In the genomic region with DNA sequence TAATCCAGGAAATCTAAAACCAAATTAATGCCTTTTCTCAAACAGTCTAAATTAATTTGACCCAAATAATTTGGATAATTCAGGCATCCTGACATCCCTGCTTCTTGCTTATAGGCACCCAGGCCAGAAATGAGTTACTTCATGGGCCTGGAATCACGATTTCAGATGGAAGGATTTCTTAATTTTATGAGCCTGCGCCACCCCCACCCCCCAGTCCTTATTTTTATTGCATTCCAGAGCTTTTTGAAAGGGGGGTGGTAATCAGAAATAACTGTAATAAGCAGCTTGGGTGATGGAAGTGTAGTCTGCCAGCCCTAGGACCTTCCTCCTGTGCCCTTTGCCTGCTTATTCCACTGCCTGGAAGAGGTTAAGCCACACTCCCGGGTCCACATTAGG, we compare ENCODE assay signal across 8 cellular contexts. TPM values are rescaled to one million over a fixed set of nuclear protein-coding genes. Genes with fewer than 3 reads are reported as not detected.
A peak's percentile ranks its signal among the peaks of the same experiment; 100 is the strongest.
DNase-seq lines count a peak whose midpoint lies in the region; ATAC-seq and TF ChIP-seq lines count a peak whose summit lies in the region.

No MANE protein-coding gene starts in this region.

- H3K9me1 ChIP-seq in IMR-90 (ENCODE audit: insufficient read depth, low read length) = peaks cover 28% of the 10 kb centered on the region

- CTCF ChIA-PET in IMR-90 (lab: Yijun Ruan, JAX) = interaction anchor here (0.6 kb wide), 1 partner anchor 52 kb away, joined by 4 read pairs; no protein-coding TSS in a partner anchor

- H3K27me3 ChIP-seq in IMR-90 (ENCODE audit: control insufficient read depth, insufficient read depth, low read length) (no peaks in the 10 kb centered on the region), mucosa of rectum (ENCODE audit: control insufficient read depth in 2 of 2, insufficient read depth in 2 of 2, low read length in 2 of 2) (no peaks in the 10 kb centered on the region)

- POLR2A ChIA-PET in IMR-90 (lab: Charles Lee; ENCODE audit: unreplicated experiment) = interaction anchor here (0.5 to 1.0 kb wide), 2 partner anchors 17 to 144 kb away, joined by 3 read pairs; no protein-coding TSS in a partner anchor

- H3K14ac ChIP-seq in IMR-90 (replicated peaks; ENCODE audit: low read depth, low read length) = peak overlapping the region; percentile 69

- H3K4me3 ChIP-seq in IMR-90 (ENCODE audit: insufficient read depth, low read depth, low read length) (peak overlapping the region; percentile 86), cardiac fibroblast (replicated peaks in 1 of 2; ENCODE audit: low read depth in 2 of 2, low read length in 2 of 2) (peak overlapping the region; percentile 98 to 99), mucosa of rectum (ENCODE audit: low read length in 2 of 2) (peak overlapping the region; percentile 89 to 90)

- H2BK20ac ChIP-seq in IMR-90 (ENCODE audit: low read depth, low read length) = no peak overlapping the region; the same call in 1 of the 2 replicates

- peak overlapping the region; percentile 48 for H3K18ac ChIP-seq in IMR-90 (ENCODE audit: low read depth, low read length)

- H3K9ac ChIP-seq in IMR-90 (ENCODE audit: low read depth, low read length) (peak overlapping the region; percentile 96), mucosa of rectum (ENCODE audit: low read depth in 1 of 2, low read length in 2 of 2) (peak overlapping the region; percentile 95 to 96)

- H3K9me3 ChIP-seq in IMR-90 (ENCODE audit: control insufficient read depth, insufficient read depth, low read length) = no peaks in the 10 kb centered on the region
- H3K9me3 ChIP-seq in mucosa of rectum (ENCODE audit: control insufficient read depth in 2 of 2, low read length in 2 of 2) = no peaks in the 10 kb centered on the region

- peak overlapping the region; percentile 48 for H4K5ac ChIP-seq in IMR-90 (ENCODE audit: low read depth, low read length)

- TF ChIP-seq POLR2A in IMR-90 (IDR thresholded peaks at IDR 0.05; ENCODE audit: low read depth, low read length) = no peak

- peak overlapping the region; percentile 95 for H3K56ac ChIP-seq in IMR-90 (ENCODE audit: extremely low read depth, insufficient read depth, low read length)

- TF ChIP-seq RAD21 in IMR-90 (IDR thresholded peaks at IDR 0.05; ENCODE audit: low read length) = no peak

- H3K36me3 ChIP-seq in IMR-90 (ENCODE audit: control insufficient read depth, insufficient read depth, low read length) (peaks cover 50% of the 10 kb centered on the region), mucosa of rectum (ENCODE audit: control insufficient read depth in 2 of 2, insufficient read depth in 2 of 2, low read length in 2 of 2) (peaks cover 35 to 54% of the 10 kb centered on the region in 2 donors)

- DNase-seq in IMR-90 (no peak), cardiac fibroblast (ENCODE audit: low read depth in 2 of 2) (peak in 1 of 2 donors; percentile 32), SHP77 (lab: John Stamatoyannopoulos, UW) (no peak), NCI-H2196 treated with DMSO at 0.1 percent for 48 hours (lab: John Stamatoyannopoulos, UW; ENCODE audit: unreplicated experiment) (no peak)

- peak overlapping the region; percentile 98 for H3K23ac ChIP-seq in IMR-90 (ENCODE audit: low read depth, low read length)

- H2AK9ac ChIP-seq in IMR-90 (replicated peaks; ENCODE audit: low read depth, low read length, poor library complexity) = peak overlapping the region; percentile 63

- peaks cover 19% of the 10 kb centered on the region for H3K4me1 ChIP-seq in IMR-90 (ENCODE audit: control insufficient read depth, insufficient read depth, low read length)
- H3K4me1 ChIP-seq in mucosa of rectum (ENCODE audit: control insufficient read depth in 2 of 2, insufficient read depth in 2 of 2, low read length in 2 of 2) = peaks cover 17 to 21% of the 10 kb centered on the region in 2 donors

- in situ Hi-C loops in IMR-90 (cut with MboI; ENCODE audit: low sequenced_read_pairs) = no loop called here

- peak overlapping the region; percentile 71 for H2AK5ac ChIP-seq in IMR-90 (ENCODE audit: low read depth, low read length)

- dilution Hi-C loops in IMR-90 (cut with HindIII; ENCODE audit: low sequenced_read_pairs, unreplicated experiment) = no loop called here

- H3K79me1 ChIP-seq in IMR-90 (ENCODE audit: low read depth in 1 of 2, low read length in 2 of 2) = peaks cover 34 to 69% of the 10 kb centered on the region in 2 experiments

- no CpG with 5 or more reads among the region's 3 CpGs for WGBS in IMR-90 (ENCODE audit: extremely low coverage in 2 of 2, insufficient read length in 1 of 2), 2 experiments

- H2BK5ac ChIP-seq in IMR-90 (ENCODE audit: low read depth, low read length, poor library complexity, severe bottlenecking) = peak overlapping the region; percentile 96

- no TSS peak for BruUV-seq in IMR-90 (replicated peaks; lab: Mats Ljungman, UMichigan)

- peak overlapping the region; percentile 36 for H2BK120ac ChIP-seq in IMR-90 (ENCODE audit: low read depth, low read length)

- H3K4me2 ChIP-seq in IMR-90 (ENCODE audit: low read depth, low read length) = peak overlapping the region; percentile 97

- peak overlapping the region; percentile 83 for H4K91ac ChIP-seq in IMR-90 (ENCODE audit: insufficient read depth, low read depth, low read length)

- peak; percentile 1; the same call in 1 of the 2 replicates for ATAC-seq in IMR-90 (ENCODE audit: low read depth)
- no peak for ATAC-seq in HG02938 (IDR thresholded peaks at IDR 0.05; ENCODE audit: unreplicated experiment)
- no peak for ATAC-seq in GM18511 (IDR thresholded peaks at IDR 0.05; ENCODE audit: unreplicated experiment)

- peak overlapping the region; percentile 6; the same call in 1 of the 3 replicates for H2BK15ac ChIP-seq in IMR-90 (ENCODE audit: low read depth, low read length)

- intact Hi-C loops in IMR-90 (cut with micrococcal nuclease) = loop anchor here (1.0 to 5.0 kb wide), 2 partner anchors 21 to 279 kb away; partner anchors contain the start of gene DVL3

- peak overlapping the region; percentile 68; the same call in 1 of the 2 replicates for H3K27ac ChIP-seq in 22Rv1
- peak overlapping the region; percentile 96 for H3K27ac ChIP-seq in IMR-90 (ENCODE audit: insufficient read depth, low read length)
- peak overlapping the region; percentile 85 to 89 for H3K27ac ChIP-seq in mucosa of rectum (ENCODE audit: low read depth in 2 of 2, low read length in 2 of 2)

- TF ChIP-seq CTCF in 22Rv1 (IDR thresholded peaks at IDR 0.05) (no peak), IMR-90 (conservative IDR thresholded peaks at IDR 0.05; ENCODE audit: low read depth, low read length) (no peak), cardiac fibroblast (IDR thresholded peaks at IDR 0.05; ENCODE audit: low read depth, low read length) (no peak)

- peaks cover 56% of the 10 kb centered on the region for H4K20me1 ChIP-seq in IMR-90 (ENCODE audit: insufficient read depth, low read length)

- H2AFZ ChIP-seq in IMR-90 (replicated peaks; ENCODE audit: low read length, poor library complexity) = no peak overlapping the region

- H3K4ac ChIP-seq in IMR-90 (ENCODE audit: low read depth, low read length) = peak overlapping the region; percentile 88

- H4K8ac ChIP-seq in IMR-90 (ENCODE audit: low read depth in 2 of 2, low read length in 2 of 2) = peak overlapping the region; percentile 77 to 87

TF ChIP-seq in IMR-90, 13 proteins besides CTCF, POLR2A, EP300 and RAD21:
- TF ChIP-seq SMC3 (IDR thresholded peaks at IDR 0.05; ENCODE audit: low read depth, low read length) (no peak), MAFK (IDR thresholded peaks at IDR 0.05; ENCODE audit: low read depth, low read length) (no peak), RFX5 (IDR thresholded peaks at IDR 0.05; ENCODE audit: low read depth, low read length) (no peak), CHD1 (IDR thresholded peaks at IDR 0.05; ENCODE audit: low read depth, low read length) (0 out of 2 replicates have a peak, but pooled peaks have one; percentile 23), CEBPB (IDR thresholded peaks at IDR 0.05; ENCODE audit: low read depth, low read length) (no peak), MAZ (IDR thresholded peaks at IDR 0.05; ENCODE audit: borderline replicate concordance, low read depth, low read length) (no peak)
TF ChIP-seq in IMR-90: peak in this region for 1.

RNA-seq across cellular contexts. Expression of gene AP2M1, which starts 1.3 kb away (rescaled TPM):
- 855 and 876 TPM in 2 replicates for total RNA-seq in IMR-90 (2012; rRNA removed)
- polyA plus RNA-seq in IMR-90 (2012; rRNA removed) = 1,065 and 1,068 TPM in 2 replicates
- 678 and 934 TPM in 2 replicates for polyA plus RNA-seq in IMR-90 (2012; cell fraction: cytosol; rRNA removed)
- 745 and 883 TPM in 2 replicates for polyA plus RNA-seq in IMR-90 (2012; cell fraction: nucleus; rRNA removed; ENCODE audit: low replicate concordance)

RNA-seq across cellular contexts. Expression of gene ABCF3, which starts 10.0 kb away (rescaled TPM):
- 35.0 and 36.9 TPM in 2 replicates for total RNA-seq in IMR-90 (2012; rRNA removed)
- 58.3 and 59.2 TPM in 2 replicates for polyA plus RNA-seq in IMR-90 (2012; rRNA removed)
- 37.0 and 55.1 TPM in 2 replicates for polyA plus RNA-seq in IMR-90 (2012; cell fraction: cytosol; rRNA removed)
- polyA plus RNA-seq in IMR-90 (2012; cell fraction: nucleus; rRNA removed; ENCODE audit: low replicate concordance) = 175 and 264 TPM in 2 replicates

RNA-seq across cellular contexts. Expression of gene DVL3, which starts 20.8 kb away (rescaled TPM):
- total RNA-seq in IMR-90 (2012; rRNA removed) = 23.3 and 24.2 TPM in 2 replicates
- polyA plus RNA-seq in IMR-90 (2012; rRNA removed) = 40.4 and 41.2 TPM in 2 replicates
- polyA plus RNA-seq in IMR-90 (2012; cell fraction: cytosol; rRNA removed) = 20.9 and 33.6 TPM in 2 replicates
- polyA plus RNA-seq in IMR-90 (2012; cell fraction: nucleus; rRNA removed; ENCODE audit: low replicate concordance) = 168 and 247 TPM in 2 replicates

RNA-seq across cellular contexts. Expression of gene EIF2B5, which starts 40.8 kb away (rescaled TPM):
- total RNA-seq in IMR-90 (2012; rRNA removed) = 32.5 and 37.6 TPM in 2 replicates
- 29.5 and 31.7 TPM in 2 replicates for polyA plus RNA-seq in IMR-90 (2012; rRNA removed)
- polyA plus RNA-seq in IMR-90 (2012; cell fraction: cytosol; rRNA removed) = 15.9 and 20.4 TPM in 2 replicates
- 70.7 and 100 TPM in 2 replicates for polyA plus RNA-seq in IMR-90 (2012; cell fraction: nucleus; rRNA removed; ENCODE audit: low replicate concordance)

RNA-seq across cellular contexts. Expression of gene VWA5B2, which starts 53.4 kb away (rescaled TPM):
- not detected in 2 replicates for total RNA-seq in IMR-90 (2012; rRNA removed)
- polyA plus RNA-seq in IMR-90 (2012; rRNA removed) = not detected in 2 replicates
- polyA plus RNA-seq in IMR-90 (2012; cell fraction: cytosol; rRNA removed) = not detected in 2 replicates
- 0.03 TPM in 1 of 2 replicates, not detected in the other for polyA plus RNA-seq in IMR-90 (2012; cell fraction: nucleus; rRNA removed; ENCODE audit: low replicate concordance)
